ENCODE assay signal across 24 cellular contexts in genomic region chr6:51535327-51535726, GRCh38.
"Had no signal": no experiment of that assay in that cellular context is flagged by ENCODE, and none has a peak within 500 bp of the region (broad histone marks: within the 10 kb centered on the region; RNA-seq: fewer than 3 reads in every experiment).

No MANE protein-coding gene starts in this region.

- H3K36me3 ChIP-seq: left ventricle myocardium inferior, lower lobe of right lung, neural progenitor cell, pancreas, suprapubic skin, thyroid gland, upper lobe of left lung, uterus had no signal

- H3K9me3 ChIP-seq: left ventricle myocardium inferior, lower lobe of right lung, pancreas, suprapubic skin, thyroid gland, upper lobe of left lung, uterus had no signal

- H3K27ac Mint-ChIP-seq: memory B cell; natural killer cell treated with Interleukin-12 subunit alpha and Interleukin-12 subunit beta and Interleukin-15 and Interleukin-18, amount 100 ng/mL, for 72 hours; neural progenitor cell; progenitor cell of endocrine pancreas had no signal

- H3K4me2 ChIP-seq: hepatocyte, neural progenitor cell had no signal

- H3K27ac ChIP-seq: epithelial cell of prostate, hepatocyte, left ventricle myocardium inferior, lower lobe of right lung, neural progenitor cell, pancreas, suprapubic skin, thyroid gland, upper lobe of left lung, uterus had no signal

- H3K9me3 Mint-ChIP-seq: memory B cell; natural killer cell treated with Interleukin-12 subunit alpha and Interleukin-12 subunit beta and Interleukin-15 and Interleukin-18, amount 100 ng/mL, for 72 hours; neural progenitor cell had no signal

- H3K79me2 ChIP-seq: hepatocyte had no signal

- H3K4me3 ChIP-seq: hepatocyte, left ventricle myocardium inferior, lower lobe of right lung, neural progenitor cell, pancreas, suprapubic skin, thyroid gland, upper lobe of left lung, uterus had no signal

- H3K27me3 ChIP-seq: neural progenitor cell, suprapubic skin, thyroid gland, upper lobe of left lung, uterus had no signal

- H3K27me3 Mint-ChIP-seq: natural killer cell treated with Interleukin-12 subunit alpha and Interleukin-12 subunit beta and Interleukin-15 and Interleukin-18, amount 100 ng/mL, for 72 hours had no signal

- H3K4me3 Mint-ChIP-seq: memory B cell; natural killer cell treated with Interleukin-12 subunit alpha and Interleukin-12 subunit beta and Interleukin-15 and Interleukin-18, amount 100 ng/mL, for 72 hours; neural progenitor cell had no signal

- H2AFZ ChIP-seq: hepatocyte, neural progenitor cell had no signal

- H3K36me3 Mint-ChIP-seq: memory B cell; natural killer cell treated with Interleukin-12 subunit alpha and Interleukin-12 subunit beta and Interleukin-15 and Interleukin-18, amount 100 ng/mL, for 72 hours; neural progenitor cell had no signal

- DNase-seq: effector memory CD4-positive, alpha-beta T cell; foreskin melanocyte; head of caudate nucleus; kidney; left cardiac atrium; left ventricle myocardium inferior; lower lobe of right lung; midbrain; occipital lobe; pancreas; right cardiac atrium; small intestine; stimulated activated CD4-positive, alpha-beta T cell treated with anti-CD3 and anti-CD28 coated beads, Interleukin-12 subunit alpha, Interleukin-12 subunit beta, amount 100 ng/mL, for 4 hours; stimulated activated naive CD8-positive, alpha-beta T cell treated with anti-CD3 and anti-CD28 coated beads, Interleukin-15, Interleukin-2, amounts not matched to agents 100 U/mL and 50 U/mL, for 24 hours; thyroid gland; upper lobe of left lung; uterus had no signal

- ATAC-seq: left cardiac atrium; lower lobe of right lung; natural killer cell treated with Interleukin-12 subunit alpha and Interleukin-12 subunit beta and Interleukin-15 and Interleukin-18, amount 100 ng/mL, for 72 hours; pancreas; right cardiac atrium; stimulated activated naive CD8-positive, alpha-beta T cell treated with anti-CD3 and anti-CD28 coated beads, Interleukin-15, Interleukin-2, amounts not matched to agents 100 U/mL and 50 U/mL, for 24 hours had no signal

- H3K4me1 Mint-ChIP-seq: memory B cell had no signal

- H3K4me1 ChIP-seq: left ventricle myocardium inferior, lower lobe of right lung, pancreas, suprapubic skin, thyroid gland, upper lobe of left lung, uterus had no signal

- H3K9ac ChIP-seq: neural progenitor cell had no signal
